ENCODE assay signal across 8 cellular contexts in the genomic region with DNA sequence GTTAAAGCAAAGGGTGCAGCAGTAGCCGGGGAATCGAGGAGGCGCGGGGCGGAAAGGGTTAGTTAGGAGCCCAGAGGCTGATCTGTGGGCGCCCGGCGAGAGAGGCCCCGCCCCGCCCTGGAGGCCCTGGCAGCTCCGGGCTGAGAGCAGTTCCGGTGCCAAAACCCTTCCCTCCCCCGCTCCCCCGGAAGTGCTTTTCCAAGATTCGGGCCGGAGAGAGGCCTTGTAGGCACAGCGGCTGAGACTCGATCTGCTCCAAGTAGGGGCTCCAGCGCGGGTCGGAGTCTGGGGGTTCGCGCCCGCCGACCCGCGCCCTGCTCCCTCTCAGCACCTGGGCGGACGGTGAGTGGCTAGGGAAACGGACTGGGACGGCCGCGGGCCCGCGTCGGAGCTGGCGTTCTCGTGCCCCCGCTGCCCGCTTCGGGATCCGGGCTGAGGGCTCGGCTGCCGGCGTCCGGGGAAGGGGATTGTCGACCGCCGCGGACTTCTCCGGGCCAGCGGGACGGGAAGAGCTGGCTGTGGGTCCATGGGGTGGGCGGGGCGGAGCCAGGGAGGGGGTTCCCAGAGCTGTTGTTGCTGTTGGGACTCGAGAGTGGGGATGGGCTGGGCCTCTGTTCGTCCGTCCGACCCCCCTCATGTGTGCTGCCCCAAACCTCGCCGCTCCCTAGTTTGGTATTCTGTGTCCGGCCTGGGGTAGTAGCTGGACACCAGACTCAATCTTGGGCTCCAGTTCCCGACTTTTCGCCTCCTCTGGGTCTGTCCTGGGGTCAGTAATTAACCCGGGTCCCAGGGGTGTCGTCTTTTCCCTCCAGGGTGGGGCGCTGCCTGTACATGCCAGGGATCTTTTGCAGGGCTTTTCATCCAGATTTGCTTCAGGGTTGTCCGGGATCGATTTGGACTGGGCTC. TPM values are rescaled to one million over a fixed set of nuclear protein-coding genes. Genes with fewer than 3 reads are reported as not detected.
DNase-seq lines count a peak whose midpoint lies in the region; ATAC-seq and TF ChIP-seq lines count a peak whose summit lies in the region.

A gene with protein sequence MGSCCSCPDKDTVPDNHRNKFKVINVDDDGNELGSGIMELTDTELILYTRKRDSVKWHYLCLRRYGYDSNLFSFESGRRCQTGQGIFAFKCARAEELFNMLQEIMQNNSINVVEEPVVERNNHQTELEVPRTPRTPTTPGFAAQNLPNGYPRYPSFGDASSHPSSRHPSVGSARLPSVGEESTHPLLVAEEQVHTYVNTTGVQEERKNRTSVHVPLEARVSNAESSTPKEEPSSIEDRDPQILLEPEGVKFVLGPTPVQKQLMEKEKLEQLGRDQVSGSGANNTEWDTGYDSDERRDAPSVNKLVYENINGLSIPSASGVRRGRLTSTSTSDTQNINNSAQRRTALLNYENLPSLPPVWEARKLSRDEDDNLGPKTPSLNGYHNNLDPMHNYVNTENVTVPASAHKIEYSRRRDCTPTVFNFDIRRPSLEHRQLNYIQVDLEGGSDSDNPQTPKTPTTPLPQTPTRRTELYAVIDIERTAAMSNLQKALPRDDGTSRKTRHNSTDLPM (plus strand): TSS at position 200 of the 906 bp plus-strand sequence. CDS start 98,643 bp downstream, outside the sequence.

- no peaks in the 10 kb centered on the region for H3K36me3 ChIP-seq in right atrium auricular region
- H3K36me3 ChIP-seq in uterus: no peaks in the 10 kb centered on the region

- peak; percentile 64 to 84 for TF ChIP-seq POLR2A in uterus (IDR thresholded peaks at IDR 0.05)

- no peaks in the 10 kb centered on the region for H3K27me3 ChIP-seq in right atrium auricular region
- no peaks in the 10 kb centered on the region for H3K27me3 ChIP-seq in uterus

- peak within 1 kb of the TSS; percentile 84 to 92 for H3K27ac ChIP-seq in right atrium auricular region
- H3K27ac ChIP-seq in uterus: peak within 1 kb of the TSS; percentile 90 to 91

- TF ChIP-seq CTCF in GM13976 (IDR thresholded peaks at IDR 0.05; ENCODE audit: borderline replicate concordance, control extremely low read depth, extremely low read depth, insufficient read depth, missing control alignments) (no peak), right atrium auricular region (IDR thresholded peaks at IDR 0.05) (peak in 1 of 2 donors; percentile 68), uterus (IDR thresholded peaks at IDR 0.05) (peak in 2 of 4 experiments; percentile 14 to 19)

- in situ Hi-C loops in GM13976 (cut with MboI; ENCODE audit: low sequenced_read_pairs, unreplicated experiment): no loop called here

- no peaks in the 10 kb centered on the region for H3K27me3 Mint-ChIP-seq in T-helper 1 cell treated with Interleukin-12 subunit alpha and Interleukin-12 subunit beta and Interleukin-4 antibody, amounts not matched to agents 30 μg/mL and 1 μg/mL, for 36 hours (ENCODE audit: low read depth)

- intact Hi-C loops in uterus (cut with DNase I; ENCODE audit: low total_unique reads): loop anchor here (10.0 kb wide), 1 partner anchor 114 kb away; a partner anchor contains a TSS

- H3K9me3 ChIP-seq in right atrium auricular region (no peaks in the 10 kb centered on the region), uterus (no peaks in the 10 kb centered on the region)

- DNase-seq in GM13976 (ENCODE audit: low spot score): peak; percentile 96
- DNase-seq in NCI-H146 (lab: John Stamatoyannopoulos, UW): peak; percentile 92
- DNase-seq in amygdala (lab: John Stamatoyannopoulos, UW): peak; percentile 71 to 95 (median 90)
- peak; percentile 85 for DNase-seq in right atrium auricular region (ENCODE audit: low spot score)
- DNase-seq in pulmonary artery endothelial cell (ENCODE audit: low read depth, low spot score): peak; percentile 54
- peak; percentile 89 to 92 for DNase-seq in uterus

- H3K4me3 ChIP-seq in right atrium auricular region (peak within 1 kb of the TSS; percentile 69 to 96), uterus (peak within 1 kb of the TSS; percentile 75 to 83)

- H3K4me3 Mint-ChIP-seq in T-helper 1 cell treated with Interleukin-12 subunit alpha and Interleukin-12 subunit beta and Interleukin-4 antibody, amounts not matched to agents 30 μg/mL and 1 μg/mL, for 36 hours: peak within 1 kb of the TSS; percentile 97

- H3K4me1 Mint-ChIP-seq in T-helper 1 cell treated with Interleukin-12 subunit alpha and Interleukin-12 subunit beta and Interleukin-4 antibody, amounts not matched to agents 30 μg/mL and 1 μg/mL, for 36 hours (ENCODE audit: low read depth): peaks cover 29% of the 10 kb centered on the region

- peak; percentile 96 for ATAC-seq in HG02870 (IDR thresholded peaks at IDR 0.05; ENCODE audit: unreplicated experiment)

- H3K36me3 Mint-ChIP-seq in T-helper 1 cell treated with Interleukin-12 subunit alpha and Interleukin-12 subunit beta and Interleukin-4 antibody, amounts not matched to agents 30 μg/mL and 1 μg/mL, for 36 hours (ENCODE audit: low read depth): peaks cover 10% of the 10 kb centered on the region

- H3K27ac Mint-ChIP-seq in T-helper 1 cell treated with Interleukin-12 subunit alpha and Interleukin-12 subunit beta and Interleukin-4 antibody, amounts not matched to agents 30 μg/mL and 1 μg/mL, for 36 hours: peak within 1 kb of the TSS; percentile 97

- H3K9me3 Mint-ChIP-seq in T-helper 1 cell treated with Interleukin-12 subunit alpha and Interleukin-12 subunit beta and Interleukin-4 antibody, amounts not matched to agents 30 μg/mL and 1 μg/mL, for 36 hours: no peaks in the 10 kb centered on the region

- peaks cover 0 to 46% of the 10 kb centered on the region in 2 donors for H3K4me1 ChIP-seq in right atrium auricular region
- H3K4me1 ChIP-seq in uterus: peaks cover 0 to 13% of the 10 kb centered on the region in 2 donors

RNA-seq across cellular contexts. Expression of the gene that starts here (rescaled TPM):
- 10 to 100 TPM; 25.9 to 32.5 TPM for total RNA-seq in right atrium auricular region
- total RNA-seq in pulmonary artery endothelial cell: 17.9 and 19.6 TPM in 2 replicates
- 100 to 1,000 TPM in 1 of 4 donors, 10 to 100 TPM in 3; 27.4 to 159 (median 65.4) TPM for total RNA-seq in uterus

Comparison
In these comparisons a context has a peak if more than half of its experiments do, and no peak if none do; other contexts are left out.
1. Peak in every context shown above with its lines: DNase-seq, ATAC-seq, H3K4me3 ChIP-seq and H3K27ac ChIP-seq.